Comparison of ENCODE assay signal across 8 cellular contexts in the genomic region with DNA sequence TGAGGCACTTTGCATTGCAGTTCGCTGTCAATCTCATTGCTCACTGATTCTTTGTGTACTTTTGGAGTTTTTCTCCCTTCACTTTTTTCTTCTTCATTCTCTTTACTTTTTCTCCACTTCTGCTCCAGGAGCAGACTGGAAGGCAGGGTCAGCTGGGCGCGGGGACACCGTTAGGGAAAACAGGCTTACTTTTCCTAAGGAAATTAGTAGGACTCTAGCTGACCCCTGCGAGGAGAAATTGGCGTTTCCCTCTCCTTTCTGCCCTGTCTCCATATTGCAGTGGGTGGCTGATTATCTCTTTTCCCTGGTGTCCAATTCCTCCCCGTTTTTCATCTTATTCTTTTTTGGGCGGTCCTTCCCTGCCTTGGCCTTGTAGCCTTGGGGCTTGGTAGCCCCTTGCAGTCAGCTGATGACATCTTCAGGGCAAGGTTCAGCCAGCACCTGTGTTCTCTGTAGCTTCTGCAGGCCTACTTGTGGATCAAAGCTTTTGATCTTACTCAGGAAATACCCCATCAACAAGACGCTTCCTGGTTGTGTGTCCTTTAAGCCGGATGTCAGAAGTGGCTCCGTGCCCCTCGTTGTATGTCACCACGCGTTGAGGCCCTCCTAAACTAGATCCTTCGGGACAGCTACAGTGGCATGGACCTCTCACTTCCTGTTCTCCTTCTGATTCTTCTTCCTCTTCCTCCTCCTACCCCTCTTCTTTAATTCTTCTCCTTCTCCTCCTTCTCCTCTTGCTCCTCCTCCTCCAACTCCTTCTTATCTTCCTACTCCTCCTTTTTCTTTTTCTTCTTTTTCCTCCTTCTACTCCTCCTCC. TPM values are rescaled to one million over a fixed set of nuclear protein-coding genes. Genes with fewer than 3 reads are reported as not detected.
DNase-seq lines count a peak whose midpoint lies in the region; ATAC-seq and TF ChIP-seq lines count a peak whose summit lies in the region.

No MANE protein-coding gene starts in this region.

- peaks cover 41% of the 10 kb centered on the region for H3K4me1 ChIP-seq in CD8-positive, alpha-beta memory T cell (ENCODE audit: insufficient read depth, low read length)

- H3K4me3 Mint-ChIP-seq in CD8-positive, alpha-beta memory T cell, result peak overlapping the region; percentile 28 to 98 (median 94)
- H3K4me3 Mint-ChIP-seq in HFFc6, result no peak overlapping the region
- peak overlapping the region; percentile 69 for H3K4me3 Mint-ChIP-seq in activated naive CD8-positive, alpha-beta T cell treated with anti-CD3 and anti-CD28 coated beads, Interleukin-2, amount 50 U/mL, for 24 hours
- peak overlapping the region; percentile 90 for H3K4me3 Mint-ChIP-seq in natural killer cell treated with Interleukin-12 subunit alpha and Interleukin-12 subunit beta and Interleukin-15 and Interleukin-18, amount 100 ng/mL, for 72 hours

- DNase-seq in CD8-positive, alpha-beta memory T cell, result peak in 2 of 5 donors; percentile 44 to 65
- no peak for DNase-seq in HFFc6
- no peak for DNase-seq in activated naive CD8-positive, alpha-beta T cell treated with anti-CD3 and anti-CD28 coated beads, Interleukin-2, amount 50 U/mL, for 24 hours
- peak; percentile 61 for DNase-seq in natural killer cell treated with Interleukin-12 subunit alpha and Interleukin-12 subunit beta and Interleukin-15 and Interleukin-18, amount 100 ng/mL, for 72 hours (ENCODE audit: low spot score)
- DNase-seq in SW 1271 (lab: John Stamatoyannopoulos, UW), result no peak
- no peak for DNase-seq in nucleus accumbens (lab: John Stamatoyannopoulos, UW)
- no peak for DNase-seq in medulla oblongata (ENCODE audit: extremely low spot score)

- H3K27ac ChIP-seq in CD8-positive, alpha-beta memory T cell (ENCODE audit: low read depth, low read length), result no peak overlapping the region

- CTCF ChIA-PET in CD8-positive, alpha-beta memory T cell (lab: Charles Lee), result interaction anchor here (1.3 to 2.3 kb wide), 2 partner anchors 38 to 213 kb away, joined by 4 to 16 read pairs; no protein-coding TSS in a partner anchor

- peaks cover 0 to 7% (median 0%) of the 10 kb centered on the region in 3 donors for H3K36me3 Mint-ChIP-seq in CD8-positive, alpha-beta memory T cell
- H3K36me3 Mint-ChIP-seq in HFFc6 (ENCODE audit: low read depth), result no peaks in the 10 kb centered on the region
- H3K36me3 Mint-ChIP-seq in activated naive CD8-positive, alpha-beta T cell treated with anti-CD3 and anti-CD28 coated beads, Interleukin-2, amount 50 U/mL, for 24 hours (ENCODE audit: low read depth), result peaks cover 12% of the 10 kb centered on the region
- no peaks in the 10 kb centered on the region for H3K36me3 Mint-ChIP-seq in natural killer cell treated with Interleukin-12 subunit alpha and Interleukin-12 subunit beta and Interleukin-15 and Interleukin-18, amount 100 ng/mL, for 72 hours

- peaks cover 0 to 2% of the 10 kb centered on the region in 2 donors for H3K27me3 Mint-ChIP-seq in CD8-positive, alpha-beta memory T cell
- H3K27me3 Mint-ChIP-seq in HFFc6 (ENCODE audit: insufficient read depth), result no peaks in the 10 kb centered on the region; the same call in 1 of the 2 replicates
- H3K27me3 Mint-ChIP-seq in activated naive CD8-positive, alpha-beta T cell treated with anti-CD3 and anti-CD28 coated beads, Interleukin-2, amount 50 U/mL, for 24 hours, result no peaks in the 10 kb centered on the region
- H3K27me3 Mint-ChIP-seq in natural killer cell treated with Interleukin-12 subunit alpha and Interleukin-12 subunit beta and Interleukin-15 and Interleukin-18, amount 100 ng/mL, for 72 hours, result peaks cover 0 to 4% of the 10 kb centered on the region in 2 donors

- H3K27me3 ChIP-seq in CD8-positive, alpha-beta memory T cell (ENCODE audit: insufficient read depth, low read length, poor library complexity, severe bottlenecking), result no peaks in the 10 kb centered on the region

- no peaks in the 10 kb centered on the region for H3K9me3 ChIP-seq in CD8-positive, alpha-beta memory T cell (ENCODE audit: low read length)

- peak overlapping the region; percentile 45 for H3K4me3 ChIP-seq in CD8-positive, alpha-beta memory T cell (ENCODE audit: low read length)

- ATAC-seq in activated naive CD8-positive, alpha-beta T cell treated with anti-CD3 and anti-CD28 coated beads, Interleukin-2, amount 50 U/mL, for 24 hours, result peak; percentile 42
- peak in 1 of 2 donors; percentile 31 for ATAC-seq in natural killer cell treated with Interleukin-12 subunit alpha and Interleukin-12 subunit beta and Interleukin-15 and Interleukin-18, amount 100 ng/mL, for 72 hours
- ATAC-seq in HG02973 (IDR thresholded peaks at IDR 0.05; ENCODE audit: unreplicated experiment), result no peak

- H3K36me3 ChIP-seq in CD8-positive, alpha-beta memory T cell (ENCODE audit: insufficient read depth, low read length), result no peaks in the 10 kb centered on the region

- H3K9me3 Mint-ChIP-seq in CD8-positive, alpha-beta memory T cell, result no peaks in the 10 kb centered on the region
- no peaks in the 10 kb centered on the region for H3K9me3 Mint-ChIP-seq in HFFc6
- no peaks in the 10 kb centered on the region for H3K9me3 Mint-ChIP-seq in activated naive CD8-positive, alpha-beta T cell treated with anti-CD3 and anti-CD28 coated beads, Interleukin-2, amount 50 U/mL, for 24 hours
- no peaks in the 10 kb centered on the region for H3K9me3 Mint-ChIP-seq in natural killer cell treated with Interleukin-12 subunit alpha and Interleukin-12 subunit beta and Interleukin-15 and Interleukin-18, amount 100 ng/mL, for 72 hours

- POLR2A ChIA-PET in CD8-positive, alpha-beta memory T cell (lab: Charles Lee), result interaction anchor here (0.7 kb wide), 1 partner anchor 213 kb away, joined by 3 read pairs; no protein-coding TSS in a partner anchor

- peaks cover 53 to 62% (median 54%) of the 10 kb centered on the region in 3 donors for H3K4me1 Mint-ChIP-seq in CD8-positive, alpha-beta memory T cell
- H3K4me1 Mint-ChIP-seq in HFFc6 (ENCODE audit: low read depth), result peaks cover 40% of the 10 kb centered on the region
- H3K4me1 Mint-ChIP-seq in activated naive CD8-positive, alpha-beta T cell treated with anti-CD3 and anti-CD28 coated beads, Interleukin-2, amount 50 U/mL, for 24 hours, result peaks cover 54% of the 10 kb centered on the region
- peaks cover 38 to 42% of the 10 kb centered on the region in 2 donors for H3K4me1 Mint-ChIP-seq in natural killer cell treated with Interleukin-12 subunit alpha and Interleukin-12 subunit beta and Interleukin-15 and Interleukin-18, amount 100 ng/mL, for 72 hours (ENCODE audit: low read depth in 2 of 2)

- TF ChIP-seq CTCF in HFFc6 (IDR thresholded peaks at IDR 0.05), result no peak

- peak overlapping the region; percentile 83 to 98 (median 92) for H3K27ac Mint-ChIP-seq in CD8-positive, alpha-beta memory T cell
- peak overlapping the region; percentile 43; the same call in 1 of the 2 replicates for H3K27ac Mint-ChIP-seq in HFFc6
- peak overlapping the region; percentile 96 for H3K27ac Mint-ChIP-seq in activated naive CD8-positive, alpha-beta T cell treated with anti-CD3 and anti-CD28 coated beads, Interleukin-2, amount 50 U/mL, for 24 hours
- peak overlapping the region; percentile 86 to 96 for H3K27ac Mint-ChIP-seq in natural killer cell treated with Interleukin-12 subunit alpha and Interleukin-12 subunit beta and Interleukin-15 and Interleukin-18, amount 100 ng/mL, for 72 hours

RNA-seq across cellular contexts. Expression of a gene that starts 36.1 kb away (rescaled TPM):
- total RNA-seq in CD8-positive, alpha-beta memory T cell, result 10 to 100 TPM; 34.1 to 34.8 TPM
- 65.2 TPM for polyA plus RNA-seq in CD8-positive, alpha-beta memory T cell
- total RNA-seq in HFFc6 (2021; fragmentation: NEBNext Ultra II Directional; extraction: Animal tissue kit (Norgen Biotek cat#: 25700)), result 10 to 100 TPM; 61.2 to 78.7 (median 68.3) TPM
- 10 to 100 TPM; 12.7 to 35.3 TPM for total RNA-seq in natural killer cell treated with Interleukin-12 subunit alpha and Interleukin-12 subunit beta and Interleukin-15 and Interleukin-18, amount 100 ng/mL, for 72 hours

Comparison
In these comparisons a context has a peak if more than half of its experiments do, and no peak if none do; other contexts are left out.
1. H3K27ac Mint-ChIP-seq: peak in every context shown above with its lines; median percentile 96 in activated naive CD8-positive, alpha-beta T cell treated with anti-CD3 and anti-CD28 coated beads, Interleukin-2, amount 50 U/mL, for 24 hours; 92 in CD8-positive, alpha-beta memory T cell; 91 in natural killer cell treated with Interleukin-12 subunit alpha and Interleukin-12 subunit beta and Interleukin-15 and Interleukin-18, amount 100 ng/mL, for 72 hours; 43 in HFFc6.